8 cellular contexts compared by ENCODE assay signal in the genomic region with DNA sequence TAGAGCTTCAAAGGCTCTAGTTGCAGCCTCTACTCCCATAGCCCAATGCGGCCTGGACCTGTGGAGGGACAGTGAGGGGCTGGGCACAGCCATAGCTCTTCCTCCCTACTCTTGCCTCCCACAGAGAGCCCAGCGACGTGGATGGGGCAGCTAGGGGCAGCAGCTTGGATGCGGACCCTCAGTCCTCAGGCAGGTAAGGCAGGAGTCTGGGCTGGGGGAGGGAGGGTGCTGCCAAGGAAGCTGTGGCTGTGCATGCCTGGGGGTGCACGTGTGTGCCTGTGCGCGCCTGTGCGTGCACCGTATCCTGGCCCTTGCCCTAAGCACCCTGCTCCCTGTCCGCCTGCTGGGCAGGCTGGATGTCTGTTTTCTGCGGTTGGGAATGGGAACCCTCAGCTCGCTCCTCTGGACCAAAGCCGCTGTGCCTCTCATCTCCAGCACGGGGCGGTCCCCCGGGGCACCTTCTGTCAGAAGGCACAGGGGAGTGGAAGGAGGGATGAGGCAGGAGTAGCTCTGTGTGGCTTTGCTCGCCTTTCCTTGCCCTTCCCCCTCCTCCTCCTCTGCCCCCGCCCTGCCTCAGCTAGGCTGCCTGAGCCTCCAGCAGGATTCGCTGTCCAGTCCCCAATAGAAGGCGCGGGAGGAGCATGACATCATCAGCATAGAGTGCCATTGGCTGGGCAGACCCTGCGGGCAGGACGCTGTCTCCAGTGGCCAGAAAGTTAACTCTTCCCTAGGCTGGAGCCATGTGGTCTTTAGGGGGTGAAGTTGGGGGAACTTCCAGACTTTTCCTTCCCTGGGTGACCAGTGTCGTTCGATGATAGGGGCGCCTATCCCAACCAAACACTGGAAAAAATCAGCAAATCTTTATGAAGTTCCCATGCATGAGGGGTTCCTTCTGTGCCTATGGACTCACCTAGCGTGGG. TPM values are rescaled to one million over a fixed set of nuclear protein-coding genes. Genes with fewer than 3 reads are reported as not detected.
DNase-seq lines count a peak whose midpoint lies in the region; ATAC-seq and TF ChIP-seq lines count a peak whose summit lies in the region.

No MANE protein-coding gene starts in this region.

- peak overlapping the region; percentile 56 for H3K4me3 ChIP-seq in epithelial cell of proximal tubule (ENCODE audit: low read depth, low read length)
- H3K4me3 ChIP-seq in suprapubic skin = peak overlapping the region; percentile 36

- no peaks in the 10 kb centered on the region for H3K36me3 ChIP-seq in suprapubic skin

- ATAC-seq in GM19328 (IDR thresholded peaks at IDR 0.05; ENCODE audit: unreplicated experiment) = no peak

- H3K27ac ChIP-seq in suprapubic skin = no peak overlapping the region

- WGBS in suprapubic skin = 27% methylated on average over 6 of the region's 27 CpGs

- TF ChIP-seq CTCF in epithelial cell of proximal tubule (conservative IDR thresholded peaks at IDR 0.05; ENCODE audit: low read depth, low read length) (peak; percentile 20), suprapubic skin (IDR thresholded peaks at IDR 0.05) (peak in 1 of 2 donors; percentile 21)

- no peaks in the 10 kb centered on the region for H3K9me3 ChIP-seq in suprapubic skin

- H3K27me3 ChIP-seq in suprapubic skin = peaks cover 6% of the 10 kb centered on the region

- TF ChIP-seq EP300 in suprapubic skin (IDR thresholded peaks at IDR 0.05) = no peak

- peaks cover 71% of the 10 kb centered on the region for H3K4me1 ChIP-seq in suprapubic skin

- no peak for TF ChIP-seq POLR2A in suprapubic skin (IDR thresholded peaks at IDR 0.05)

- peak; percentile 25 for DNase-seq in stimulated activated CD4-positive, alpha-beta T cell treated with anti-CD3 and anti-CD28 coated beads, Interleukin-4, amount 100 ng/mL, for 24 hours
- DNase-seq in stimulated activated CD4-positive, alpha-beta T cell treated with anti-CD3 and anti-CD28 coated beads, Interleukin-12 subunit alpha, Interleukin-12 subunit beta, amount 100 ng/mL, for 4 hours = no peak
- DNase-seq in NCI-H1417 treated with DMSO at 0.1 percent for 48 hours (lab: John Stamatoyannopoulos, UW) (peak; percentile 45), T1000 (lab: John Stamatoyannopoulos, UW) (peak; percentile 82), epithelial cell of proximal tubule (ENCODE audit: low read depth) (no peak), lung microvascular endothelial cell (ENCODE audit: low read depth in 2 of 2) (peak; percentile 93 to 95), suprapubic skin (ENCODE audit: low spot score in 2 of 2) (peak; percentile 95 to 96)

RNA-seq across cellular contexts. Expression of a gene that starts 0.8 kb away (rescaled TPM):
- 0.22 and 5.8 TPM in 2 replicates for total RNA-seq in epithelial cell of proximal tubule
- 0.20 and 0.22 TPM in 2 replicates for total RNA-seq in lung microvascular endothelial cell
- total RNA-seq in suprapubic skin = 1 to 10 TPM in 3 of 4 donors, not detected in 1; 1.3 to 2.8 (median 2.2) TPM

RNA-seq across cellular contexts. Expression of a gene that starts 3.1 kb away (rescaled TPM):
- total RNA-seq in epithelial cell of proximal tubule (10.2 and 49.9 TPM in 2 replicates), lung microvascular endothelial cell (0.60 and 2.0 TPM in 2 replicates), suprapubic skin (10 to 100 TPM in 2 of 4 donors, 1 to 10 TPM in 2; 2.8 to 18.2 (median 10.4) TPM)

RNA-seq across cellular contexts. Expression of a gene that starts 39.4 kb away (rescaled TPM):
- total RNA-seq in epithelial cell of proximal tubule (35.2 and 101 TPM in 2 replicates), lung microvascular endothelial cell (8.1 and 22.6 TPM in 2 replicates), suprapubic skin (10 to 100 TPM; 45.9 to 82.6 (median 52.6) TPM)

RNA-seq across cellular contexts. Expression of a gene that starts 45.0 kb away (rescaled TPM):
- 1.4 and 2.9 TPM in 2 replicates for total RNA-seq in epithelial cell of proximal tubule
- not detected in 2 replicates for total RNA-seq in lung microvascular endothelial cell
- total RNA-seq in suprapubic skin = 10 to 100 TPM; 71.1 to 94.3 (median 80.3) TPM

Comparison
In these comparisons a context has a peak if more than half of its experiments do, and no peak if none do; other contexts are left out.
1. DNase-seq: peak in stimulated activated CD4-positive, alpha-beta T cell treated with anti-CD3 and anti-CD28 coated beads, Interleukin-4, amount 100 ng/mL, for 24 hours (single experiment), NCI-H1417 treated with DMSO at 0.1 percent for 48 hours (single experiment), T1000 (single experiment), lung microvascular endothelial cell (2 of 2) and suprapubic skin (2 of 2); none in stimulated activated CD4-positive, alpha-beta T cell treated with anti-CD3 and anti-CD28 coated beads, Interleukin-12 subunit alpha, Interleukin-12 subunit beta, amount 100 ng/mL, for 4 hours (single experiment) and epithelial cell of proximal tubule (single experiment).